Comparison of ENCODE assay signal across 8 cellular contexts in genomic region chr2:46939596-46940359, GRCh38. TPM values are rescaled to one million over a fixed set of nuclear protein-coding genes. Genes with fewer than 3 reads are reported as not detected.
DNase-seq lines count a peak whose midpoint lies in the region; ATAC-seq, FAIRE-seq and TF ChIP-seq lines count a peak whose summit lies in the region.

No MANE protein-coding gene starts in this region.

- H3K4me3 ChIP-seq in keratinocyte (ENCODE audit: control insufficient read depth in 2 of 3, extremely low read depth in 1 of 3, insufficient read depth in 2 of 3, low read depth in 1 of 3, low read length in 3 of 3) = peak overlapping the region in 1 of 3 experiments; percentile 64
- H3K4me3 ChIP-seq in subcutaneous abdominal adipose tissue (ENCODE audit: low read depth in 1 of 5, low read length in 5 of 5) = peak overlapping the region in 4 of 5 donors; percentile 61 to 98 (median 62)

- POLR2A ChIA-PET in activated CD4-positive, alpha-beta T cell treated with anti-CD3 and anti-CD28 coated beads for 36 hours (lab: Charles Lee) = interaction anchor here (0.7 kb wide), 1 partner anchor 46 kb away, joined by 4 read pairs; no protein-coding TSS in a partner anchor
- POLR2A ChIA-PET in activated CD8-positive, alpha-beta T cell treated with anti-CD3 and anti-CD28 coated beads for 36 hours (lab: Charles Lee) = interaction anchor here (1.2 kb wide), 1 partner anchor 15 kb away, joined by 4 read pairs; no protein-coding TSS in a partner anchor

- H3K36me3 Mint-ChIP-seq in activated CD4-positive, alpha-beta T cell treated with anti-CD3 and anti-CD28 coated beads for 36 hours (ENCODE audit: low read depth) = peaks cover 16% of the 10 kb centered on the region
- H3K36me3 Mint-ChIP-seq in activated CD8-positive, alpha-beta T cell treated with anti-CD3 and anti-CD28 coated beads for 36 hours (ENCODE audit: low read depth) = peaks cover 13% of the 10 kb centered on the region

- no peaks in the 10 kb centered on the region for H4K20me1 ChIP-seq in keratinocyte (ENCODE audit: control insufficient read depth, extremely low read depth, insufficient read depth, low read length)

- H3K27me3 Mint-ChIP-seq in activated CD4-positive, alpha-beta T cell treated with anti-CD3 and anti-CD28 coated beads for 36 hours = no peaks in the 10 kb centered on the region
- no peaks in the 10 kb centered on the region for H3K27me3 Mint-ChIP-seq in activated CD8-positive, alpha-beta T cell treated with anti-CD3 and anti-CD28 coated beads for 36 hours

- H3K27ac ChIP-seq in keratinocyte (ENCODE audit: control insufficient read depth, insufficient read depth, low read length) (peak overlapping the region; percentile 78), subcutaneous abdominal adipose tissue (ENCODE audit: low read depth, low read length) (peak overlapping the region; percentile 96)

- TF ChIP-seq CTCF in activated CD8-positive, alpha-beta T cell treated with anti-CD3 and anti-CD28 coated beads for 36 hours (IDR thresholded peaks at IDR 0.05) = no peak
- TF ChIP-seq CTCF in keratinocyte (optimal IDR thresholded peaks at IDR 0.05 in 1 of 3, IDR thresholded peaks at IDR 0.05 in 1 of 3, conservative IDR thresholded peaks at IDR 0.05 in 1 of 3; ENCODE audit: extremely low read depth in 1 of 3, insufficient read depth in 2 of 3, low read length in 3 of 3) (no peak), GM20000 (IDR thresholded peaks at IDR 0.05; ENCODE audit: extremely low read depth, missing control alignments) (no peak)

- ATAC-seq in activated CD4-positive, alpha-beta T cell treated with anti-CD3 and anti-CD28 coated beads for 36 hours = no peak
- no peak for ATAC-seq in activated CD8-positive, alpha-beta T cell treated with anti-CD3 and anti-CD28 coated beads for 36 hours
- no peak for ATAC-seq in GM21717 (IDR thresholded peaks at IDR 0.05; ENCODE audit: unreplicated experiment)

- H3K4me1 ChIP-seq in keratinocyte (ENCODE audit: control insufficient read depth, extremely low read depth, insufficient read depth, low read length) = peaks cover 19% of the 10 kb centered on the region
- H3K4me1 ChIP-seq in subcutaneous abdominal adipose tissue (ENCODE audit: control insufficient read depth in 5 of 5, insufficient read depth in 5 of 5, low read length in 5 of 5) = peaks cover 4 to 48% (median 38%) of the 10 kb centered on the region in 5 donors

- no peak for DNase-seq in activated CD4-positive, alpha-beta T cell treated with anti-CD3 and anti-CD28 coated beads for 36 hours
- DNase-seq in activated CD4-positive, alpha-beta T cell treated with anti-CD3 and anti-CD28 coated beads, Interleukin-2, amount 50 U/mL, for 4 hours = no peak
- DNase-seq in activated CD8-positive, alpha-beta T cell treated with anti-CD3 and anti-CD28 coated beads for 36 hours = no peak
- no peak for DNase-seq in keratinocyte (ENCODE audit: low read depth, low spot score)
- no peak for DNase-seq in GM20000 (ENCODE audit: low spot score)
- DNase-seq in kidney glomerular epithelial cell (lab: John Stamatoyannopoulos, UW) = no peak

- H3K4me2 ChIP-seq in keratinocyte (ENCODE audit: control insufficient read depth, extremely low read depth, insufficient read depth, low read depth, low read length) = peak overlapping the region; percentile 87

- no peaks in the 10 kb centered on the region for H3K9me3 ChIP-seq in keratinocyte (ENCODE audit: control insufficient read depth, low read depth, low read length)
- H3K9me3 ChIP-seq in subcutaneous abdominal adipose tissue (ENCODE audit: control insufficient read depth in 5 of 5, low read length in 5 of 5) = no peaks in the 10 kb centered on the region

- H3K9ac ChIP-seq in keratinocyte (ENCODE audit: control insufficient read depth, extremely low read depth, insufficient read depth, low read length) = peak overlapping the region; percentile 84
- peak overlapping the region; percentile 30 to 90 (median 82) for H3K9ac ChIP-seq in subcutaneous abdominal adipose tissue (ENCODE audit: low read length in 5 of 5)

- no peaks in the 10 kb centered on the region for H3K9me3 Mint-ChIP-seq in activated CD4-positive, alpha-beta T cell treated with anti-CD3 and anti-CD28 coated beads for 36 hours (ENCODE audit: low read depth)
- H3K9me3 Mint-ChIP-seq in activated CD8-positive, alpha-beta T cell treated with anti-CD3 and anti-CD28 coated beads for 36 hours = no peaks in the 10 kb centered on the region

- intact Hi-C loops in activated CD4-positive, alpha-beta T cell treated with anti-CD3 and anti-CD28 coated beads for 36 hours (cut with DNase I, micrococcal nuclease) = no loop called here
- intact Hi-C loops in activated CD8-positive, alpha-beta T cell treated with anti-CD3 and anti-CD28 coated beads for 36 hours (cut with micrococcal nuclease) = no loop called here

- FAIRE-seq in keratinocyte (lab: Jason Lieb, UNC) = no peak

- CTCF ChIA-PET in activated CD4-positive, alpha-beta T cell treated with anti-CD3 and anti-CD28 coated beads for 36 hours (lab: Charles Lee) = interaction anchor here (1.0 to 6.1 kb wide), 3 partner anchors 16 to 41 kb away, joined by 3 to 47 read pairs (median 6); no protein-coding TSS in a partner anchor
- CTCF ChIA-PET in activated CD8-positive, alpha-beta T cell treated with anti-CD3 and anti-CD28 coated beads for 36 hours (lab: Charles Lee) = interaction anchor here (1.5 kb wide), 1 partner anchor 9 kb away, joined by 4 read pairs; no protein-coding TSS in a partner anchor

- H3K4me1 Mint-ChIP-seq in activated CD4-positive, alpha-beta T cell treated with anti-CD3 and anti-CD28 coated beads for 36 hours = peaks cover 29% of the 10 kb centered on the region
- peaks cover 38% of the 10 kb centered on the region for H3K4me1 Mint-ChIP-seq in activated CD8-positive, alpha-beta T cell treated with anti-CD3 and anti-CD28 coated beads for 36 hours (ENCODE audit: low read depth)

- dilution Hi-C loops in keratinocyte (cut with MboI; ENCODE audit: extremely low pct_ligation_motif_present, low sequenced_read_pairs) = no loop called here

- no peak overlapping the region for H3K27ac Mint-ChIP-seq in activated CD4-positive, alpha-beta T cell treated with anti-CD3 and anti-CD28 coated beads for 36 hours
- peak overlapping the region; percentile 82 for H3K27ac Mint-ChIP-seq in activated CD8-positive, alpha-beta T cell treated with anti-CD3 and anti-CD28 coated beads for 36 hours

- H3K36me3 ChIP-seq in keratinocyte (ENCODE audit: control insufficient read depth in 2 of 2, extremely low read depth in 1 of 2, insufficient read depth in 2 of 2, low read length in 2 of 2) (no peaks in the 10 kb centered on the region), subcutaneous abdominal adipose tissue (ENCODE audit: control insufficient read depth in 5 of 5, insufficient read depth in 5 of 5, low read length in 5 of 5) (no peaks in the 10 kb centered on the region)

- H3K27me3 ChIP-seq in keratinocyte (ENCODE audit: control insufficient read depth, extremely low read depth, insufficient read depth, low read length) (no peaks in the 10 kb centered on the region), subcutaneous abdominal adipose tissue (ENCODE audit: control insufficient read depth in 5 of 5, insufficient read depth in 4 of 5, low read length in 5 of 5) (no peaks in the 10 kb centered on the region)

- H3K4me3 Mint-ChIP-seq in activated CD4-positive, alpha-beta T cell treated with anti-CD3 and anti-CD28 coated beads for 36 hours = peak overlapping the region; percentile 78
- H3K4me3 Mint-ChIP-seq in activated CD8-positive, alpha-beta T cell treated with anti-CD3 and anti-CD28 coated beads for 36 hours = peak overlapping the region; percentile 77

- H3K9me1 ChIP-seq in keratinocyte (ENCODE audit: control insufficient read depth, extremely low read depth, insufficient read depth, low read length) = no peaks in the 10 kb centered on the region

- peak overlapping the region; percentile 32 for H2AFZ ChIP-seq in keratinocyte (ENCODE audit: control insufficient read depth, low read length)

- H3K79me2 ChIP-seq in keratinocyte (ENCODE audit: control insufficient read depth, insufficient read depth, low read length) = peaks cover 24% of the 10 kb centered on the region

RNA-seq across cellular contexts. Expression of gene TTC7A, which starts 1.2 kb away (rescaled TPM):
- 10 to 100 TPM; 46.5 to 50.1 TPM for total RNA-seq in activated CD4-positive, alpha-beta T cell treated with anti-CD3 and anti-CD28 coated beads for 36 hours
- total RNA-seq in activated CD8-positive, alpha-beta T cell treated with anti-CD3 and anti-CD28 coated beads for 36 hours = 10 to 100 TPM; 51.6 to 54.7 TPM
- polyA plus RNA-seq in keratinocyte = 5.7 to 10.8 TPM (median 7.0 TPM) in 3 replicates
- 10.1 TPM for polyA plus RNA-seq in keratinocyte (2011; ENCODE audit: low read depth)
- polyA plus RNA-seq in keratinocyte (2011; cell fraction: cytosol; rRNA removed) = 6.1 and 8.7 TPM in 2 replicates
- 13.1 and 13.4 TPM in 2 replicates for polyA plus RNA-seq in keratinocyte (2011; cell fraction: nucleus; rRNA removed)
- 9.0 and 13.7 TPM in 2 replicates for polyA plus RNA-seq in keratinocyte (2012; ENCODE audit: low replicate concordance)
- polyA minus RNA-seq in keratinocyte = 8.7 to 59.2 TPM (median 14.6 TPM) in 3 replicates
- polyA minus RNA-seq in keratinocyte (2011; cell fraction: cytosol; rRNA and poly(A)+ RNA removed) = 7.5 TPM
- polyA minus RNA-seq in keratinocyte (2011; cell fraction: nucleus; rRNA and poly(A)+ RNA removed) = 13.5 TPM in 2 replicates

RNA-seq across cellular contexts. Expression of gene MCFD2, which starts 24.2 kb away (rescaled TPM):
- 10 to 100 TPM; 40.5 to 42.0 TPM for total RNA-seq in activated CD4-positive, alpha-beta T cell treated with anti-CD3 and anti-CD28 coated beads for 36 hours
- total RNA-seq in activated CD8-positive, alpha-beta T cell treated with anti-CD3 and anti-CD28 coated beads for 36 hours = 10 to 100 TPM; 27.7 to 31.8 TPM
- 77.7 to 132 TPM (median 79.3 TPM) in 3 replicates for polyA plus RNA-seq in keratinocyte
- 37.1 TPM for polyA plus RNA-seq in keratinocyte (2011; ENCODE audit: low read depth)
- 47.2 and 86.9 TPM in 2 replicates for polyA plus RNA-seq in keratinocyte (2011; cell fraction: cytosol; rRNA removed)
- 66.7 and 79.6 TPM in 2 replicates for polyA plus RNA-seq in keratinocyte (2011; cell fraction: nucleus; rRNA removed)
- 32.9 and 72.5 TPM in 2 replicates for polyA plus RNA-seq in keratinocyte (2012; ENCODE audit: low replicate concordance)
- polyA minus RNA-seq in keratinocyte = 67.9 to 134 TPM (median 90.8 TPM) in 3 replicates
- 61.0 TPM for polyA minus RNA-seq in keratinocyte (2011; cell fraction: cytosol; rRNA and poly(A)+ RNA removed)
- 59.9 and 90.0 TPM in 2 replicates for polyA minus RNA-seq in keratinocyte (2011; cell fraction: nucleus; rRNA and poly(A)+ RNA removed)
